Comparison of ENCODE assay signal across 11 cellular contexts in genomic region chr2:160940699-160941098, GRCh38.
DNase-seq lines count a peak whose midpoint lies in the region; ATAC-seq and TF ChIP-seq lines count a peak whose summit lies in the region.
"Had no signal": no experiment of that assay in that cellular context is flagged by ENCODE, and none has a peak within 500 bp of the region (broad histone marks: within the 10 kb centered on the region; RNA-seq: fewer than 3 reads in every experiment).

No MANE protein-coding gene starts in this region.

- no peaks in the 10 kb centered on the region for H4K20me1 ChIP-seq in MM.1S (ENCODE audit: insufficient read depth, low read length)

- no peaks in the 10 kb centered on the region for H3K9me2 ChIP-seq in MM.1S (replicated peaks; ENCODE audit: insufficient read depth, low read length)

- DNase-seq in DMS153 (lab: John Stamatoyannopoulos, UW) (peak; percentile 38), DMS153 treated with DMSO at 0.1 percent for 48 hours (lab: John Stamatoyannopoulos, UW; ENCODE audit: unreplicated experiment) (no peak), MM.1S (peak; percentile 90), mucosa of descending colon (peak in 1 of 3 donors; percentile 19), nucleus accumbens (lab: John Stamatoyannopoulos, UW) (no peak), Right ventricle myocardium inferior (ENCODE audit: missing footprints) (no peak), AG08395 (ENCODE audit: low spot score) (no peak)
- DNase-seq: NCI-H774, occipital lobe had no signal

- peak overlapping the region; percentile 72; the same call in 1 of the 2 replicates for H3K27ac ChIP-seq in MM.1S (ENCODE audit: low read length)
- H3K27ac ChIP-seq: 22Rv1 had no signal

- H3K9ac ChIP-seq in MM.1S (ENCODE audit: low read length): peak overlapping the region; percentile 34; the same call in 1 of the 2 replicates

- H3K4me3 ChIP-seq in MM.1S (ENCODE audit: low read length) (peak overlapping the region; percentile 22; the same call in 1 of the 2 replicates), mucosa of descending colon (no peak overlapping the region)

- H3F3A ChIP-seq in MM.1S (ENCODE audit: insufficient read depth, low read length): 0 out of 2 replicates have a peak, but pooled peaks cover 5% of the 10 kb centered on the region

- ATAC-seq in GM21723 (IDR thresholded peaks at IDR 0.05; ENCODE audit: unreplicated experiment): peak; percentile 72
- peak; percentile 38 for ATAC-seq in mucosa of descending colon
- ATAC-seq in Right ventricle myocardium inferior: no peak

- H3K9me3 ChIP-seq in MM.1S (replicated peaks; ENCODE audit: insufficient read depth, low read length) (no peaks in the 10 kb centered on the region), mucosa of descending colon (no peaks in the 10 kb centered on the region)

- H2AFZ ChIP-seq in MM.1S (ENCODE audit: low read length): peak overlapping the region; percentile 60

- H3K36me3 ChIP-seq in MM.1S (replicated peaks; ENCODE audit: insufficient read depth, low read length): no peaks in the 10 kb centered on the region
- H3K36me3 ChIP-seq in mucosa of descending colon (ENCODE audit: low read depth): no peaks in the 10 kb centered on the region

- intact Hi-C loops in mucosa of descending colon (cut with DNase I, micrococcal nuclease) (no loop called here), Right ventricle myocardium inferior (cut with DNase I) (no loop called here)

- H3K79me2 ChIP-seq in MM.1S (ENCODE audit: low read length): no peaks in the 10 kb centered on the region

- TF ChIP-seq CTCF in MM.1S (IDR thresholded peaks at IDR 0.05; ENCODE audit: low read length) (no peak), mucosa of descending colon (IDR thresholded peaks at IDR 0.05) (no peak)

- H3K4me2 ChIP-seq in MM.1S (ENCODE audit: low read depth, low read length): peak overlapping the region; percentile 69

- peaks cover 24% of the 10 kb centered on the region for H3K4me1 ChIP-seq in MM.1S (ENCODE audit: low read length)
- H3K4me1 ChIP-seq in mucosa of descending colon (ENCODE audit: low read depth): no peaks in the 10 kb centered on the region

- H3K27me3 ChIP-seq in MM.1S (replicated peaks; ENCODE audit: insufficient read depth, low read length): no peaks in the 10 kb centered on the region

Comparison
In these comparisons a context has a peak if more than half of its experiments do, and no peak if none do; other contexts are left out.
1. DNase-seq: peak in DMS153 (single experiment) and MM.1S (single experiment); none in DMS153 treated with DMSO at 0.1 percent for 48 hours (single experiment), nucleus accumbens (0 of 56), Right ventricle myocardium inferior (single experiment) and AG08395 (single experiment).